ENCODE assay signal across 8 cellular contexts in genomic region chr5:142611154-142611553, GRCh38.
DNase-seq lines count a peak whose midpoint lies in the region; ATAC-seq and TF ChIP-seq lines count a peak whose summit lies in the region.

No MANE protein-coding gene starts in this region.

- no peaks in the 10 kb centered on the region for H3K27me3 ChIP-seq in Karpas-422 (ENCODE audit: low read length)
- no peaks in the 10 kb centered on the region for H3K27me3 ChIP-seq in SK-N-SH (ENCODE audit: insufficient read depth)
- H3K27me3 ChIP-seq in prostate gland (replicated peaks; ENCODE audit: insufficient read depth): no peaks in the 10 kb centered on the region

- TF ChIP-seq EP300 in SK-N-SH (IDR thresholded peaks at IDR 0.05; ENCODE audit: borderline replicate concordance in 1 of 2, low read depth in 1 of 2, low read length in 1 of 2): no peak

- H3K9me3 ChIP-seq in Karpas-422 (ENCODE audit: low read length) (no peaks in the 10 kb centered on the region), SK-N-SH (no peaks in the 10 kb centered on the region), prostate gland (no peaks in the 10 kb centered on the region)

- H4K20me1 ChIP-seq in Karpas-422 (ENCODE audit: insufficient read depth, low read depth, low read length) (no peaks in the 10 kb centered on the region), SK-N-SH (ENCODE audit: insufficient read depth) (no peaks in the 10 kb centered on the region)

- DNase-seq in DMS114 treated with DMSO at 0.1 percent for 48 hours (lab: John Stamatoyannopoulos, UW; ENCODE audit: unreplicated experiment): peak; percentile 55
- DNase-seq in Karpas-422: peak; percentile 78
- DNase-seq in SK-N-SH: peak; percentile 76
- peak; percentile 88 for DNase-seq in activated naive CD4-positive, alpha-beta T cell treated with anti-CD3 and anti-CD28 coated beads for 36 hours
- DNase-seq in head of caudate nucleus: peak; percentile 57 to 92 (median 80)
- peak; percentile 59 for DNase-seq in prostate gland (ENCODE audit: low spot score)

- H2AFZ ChIP-seq in Karpas-422 (ENCODE audit: low read length) (no peak overlapping the region), SK-N-SH (ENCODE audit: low read depth) (no peak overlapping the region)

- TF ChIP-seq CTCF in SK-N-SH (IDR thresholded peaks at IDR 0.05): peak; percentile 85
- peak in 3 of 4 experiments; percentile 42 to 81 (median 81) for TF ChIP-seq CTCF in prostate gland (IDR thresholded peaks at IDR 0.05)

- H3K4me1 ChIP-seq in Karpas-422 (ENCODE audit: low read length) (no peaks in the 10 kb centered on the region), SK-N-SH (ENCODE audit: control insufficient read depth in 1 of 2, insufficient read depth in 2 of 2, low read depth in 1 of 2, low read length in 1 of 2) (peaks cover 2 to 14% of the 10 kb centered on the region in 2 experiments; a peak in 2 of 4 replicates), prostate gland (replicated peaks) (no peaks in the 10 kb centered on the region)

- H3K9me2 ChIP-seq in Karpas-422 (replicated peaks; ENCODE audit: insufficient read depth, low read length): no peaks in the 10 kb centered on the region
- no peaks in the 10 kb centered on the region for H3K9me2 ChIP-seq in SK-N-SH

- peaks cover 6% of the 10 kb centered on the region for H3F3A ChIP-seq in SK-N-SH (replicated peaks; ENCODE audit: insufficient read depth)

- CTCF ChIA-PET in SK-N-SH (lab: Yijun Ruan, JAX): interaction anchor here (0.6 to 13.0 kb wide), 30 partner anchors 8 to 294 kb away, joined by 3 to 244 read pairs (median 6); partner anchors contain the start of gene FGF1
- CTCF ChIA-PET in activated naive CD4-positive, alpha-beta T cell treated with anti-CD3 and anti-CD28 coated beads for 36 hours (lab: Charles Lee): interaction anchor here (0.7 to 4.0 kb wide), 10 partner anchors 12 to 386 kb away, joined by 3 to 33 read pairs (median 4); partner anchors contain the start of gene FGF1

- H3K27ac ChIP-seq in Karpas-422 (ENCODE audit: low read length): no peak overlapping the region
- H3K27ac ChIP-seq in SK-N-SH (ENCODE audit: low read depth in 2 of 2, low read length in 1 of 2): no peak overlapping the region
- no peak overlapping the region for H3K27ac ChIP-seq in prostate gland

- H3K9ac ChIP-seq in Karpas-422 (ENCODE audit: low read length) (no peak overlapping the region), SK-N-SH (no peak overlapping the region)

- H3K36me3 Mint-ChIP-seq in activated naive CD4-positive, alpha-beta T cell treated with anti-CD3 and anti-CD28 coated beads for 36 hours (ENCODE audit: low read depth): no peaks in the 10 kb centered on the region

- H3K4me3 ChIP-seq in Karpas-422 (ENCODE audit: low read length) (no peak overlapping the region), SK-N-SH (ENCODE audit: low read depth in 2 of 2, low read length in 1 of 2) (no peak overlapping the region), prostate gland (no peak overlapping the region)

- no peak overlapping the region for H3K27ac Mint-ChIP-seq in activated naive CD4-positive, alpha-beta T cell treated with anti-CD3 and anti-CD28 coated beads for 36 hours

- H3K4me2 ChIP-seq in Karpas-422 (ENCODE audit: low read depth, low read length, poor library complexity, severe bottlenecking): no peak overlapping the region
- no peak overlapping the region for H3K4me2 ChIP-seq in SK-N-SH

- WGBS in SK-N-SH (ENCODE audit: low lambda C conversion rate): 30% methylated on average over 8 of the region's 8 CpGs
- 34% methylated on average over 8 of the region's 8 CpGs for WGBS in prostate gland

- ATAC-seq in GM21390 (IDR thresholded peaks at IDR 0.05; ENCODE audit: unreplicated experiment) (peak; percentile 92), HG03135 (IDR thresholded peaks at IDR 0.05; ENCODE audit: unreplicated experiment) (no peak)

- no peaks in the 10 kb centered on the region for H3K9me3 Mint-ChIP-seq in activated naive CD4-positive, alpha-beta T cell treated with anti-CD3 and anti-CD28 coated beads for 36 hours

- H3K79me2 ChIP-seq in Karpas-422 (ENCODE audit: low read length) (no peaks in the 10 kb centered on the region), SK-N-SH (ENCODE audit: insufficient read depth) (no peaks in the 10 kb centered on the region; the same call in 1 of the 2 replicates)

- H3K36me3 ChIP-seq in Karpas-422 (ENCODE audit: insufficient read depth, low read length) (no peaks in the 10 kb centered on the region), SK-N-SH (replicated peaks in 1 of 2; ENCODE audit: control insufficient read depth in 1 of 2, insufficient read depth in 2 of 2, low read length in 1 of 2) (no peaks in the 10 kb centered on the region), prostate gland (no peaks in the 10 kb centered on the region)

- H3K4me3 Mint-ChIP-seq in activated naive CD4-positive, alpha-beta T cell treated with anti-CD3 and anti-CD28 coated beads for 36 hours: no peak overlapping the region

- H3K4me1 Mint-ChIP-seq in activated naive CD4-positive, alpha-beta T cell treated with anti-CD3 and anti-CD28 coated beads for 36 hours (ENCODE audit: low read depth): no peaks in the 10 kb centered on the region

- no peak for TF ChIP-seq POLR2A in prostate gland (IDR thresholded peaks at IDR 0.05)

- peaks cover 5% of the 10 kb centered on the region for H3K27me3 Mint-ChIP-seq in activated naive CD4-positive, alpha-beta T cell treated with anti-CD3 and anti-CD28 coated beads for 36 hours (ENCODE audit: low read depth)

- intact Hi-C loops in activated naive CD4-positive, alpha-beta T cell treated with anti-CD3 and anti-CD28 coated beads for 36 hours (cut with micrococcal nuclease): loop anchor here (1.0 to 10.0 kb wide), 4 partner anchors 44 to 274 kb away; no protein-coding TSS in a partner anchor
- intact Hi-C loops in head of caudate nucleus (cut with DNase I): loop anchor here (5.0 kb wide), 1 partner anchor 86 kb away; no protein-coding TSS in a partner anchor
- intact Hi-C loops in prostate gland (cut with DNase I): loop anchor here (5.0 to 10.0 kb wide), 2 partner anchors 46 to 274 kb away; no protein-coding TSS in a partner anchor

- peak; percentile 98 for TF ChIP-seq RAD21 in SK-N-SH (IDR thresholded peaks at IDR 0.05; ENCODE audit: low read length)

- POLR2A ChIA-PET in SK-N-SH (lab: Yijun Ruan, JAX): no interaction called here

TF ChIP-seq in SK-N-SH, 30 proteins besides CTCF, POLR2A, EP300 and RAD21:
- no peak for TF ChIP-seq SIN3A (IDR thresholded peaks at IDR 0.05; ENCODE audit: borderline replicate concordance, low read depth, low read length)
- no peak for TF ChIP-seq FOXJ3 (CRISPR knock-in tag; IDR thresholded peaks at IDR 0.05)
- TF ChIP-seq TEAD4 (IDR thresholded peaks at IDR 0.05; ENCODE audit: borderline replicate concordance, insufficient read depth): no peak
- TF ChIP-seq IRF3 (IDR thresholded peaks at IDR 0.05; ENCODE audit: low read depth, low read length): no peak
- no peak for TF ChIP-seq CHD2 (IDR thresholded peaks at IDR 0.05; ENCODE audit: low read length, partially characterized antibody)
- TF ChIP-seq EZH2phosphoT487 (IDR thresholded peaks at IDR 0.05; ENCODE audit: borderline replicate concordance, low read depth): no peak
- 0 out of 2 replicates have a peak, but pooled peaks have one; percentile 20 for TF ChIP-seq RCOR1 (IDR thresholded peaks at IDR 0.05; ENCODE audit: low read length)
- TF ChIP-seq ZBTB33 (IDR thresholded peaks at IDR 0.05; ENCODE audit: borderline replicate concordance, low read depth): no peak
- TF ChIP-seq YY1 (IDR thresholded peaks at IDR 0.05; ENCODE audit: low read depth): no peak
- TF ChIP-seq MAX (IDR thresholded peaks at IDR 0.05; ENCODE audit: low read depth): no peak
- no peak for TF ChIP-seq USF1 (IDR thresholded peaks at IDR 0.05; ENCODE audit: borderline replicate concordance, low read depth)
- TF ChIP-seq SMC3 (IDR thresholded peaks at IDR 0.05; ENCODE audit: low read depth, low read length): peak; percentile 97
- 0 out of 2 replicates have a peak, but pooled peaks have one; percentile 17 for TF ChIP-seq NRF1 (IDR thresholded peaks at IDR 0.05; ENCODE audit: low read depth, low read length)
